ENCODE assay signal across 2 cellular contexts in the genomic region with DNA sequence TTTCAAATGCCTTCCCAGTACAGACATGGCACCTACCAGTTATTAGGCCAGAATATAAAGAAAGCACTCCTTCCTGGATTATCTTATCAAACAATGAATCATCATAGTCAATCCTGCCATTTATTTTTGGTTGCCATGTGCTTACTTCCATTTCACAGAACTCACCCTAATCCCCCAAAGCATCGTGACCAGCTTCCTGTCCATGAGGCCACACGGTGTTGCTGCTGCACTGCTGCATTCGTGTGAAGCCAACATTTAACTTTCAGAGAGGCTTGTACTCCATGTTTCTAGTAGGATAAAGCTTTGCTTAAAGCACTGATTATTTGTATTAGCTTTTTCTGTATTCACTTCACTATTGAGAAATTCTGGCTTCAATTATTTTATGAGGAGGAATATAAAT.
TF ChIP-seq lines count a peak whose summit lies in the region.

No MANE protein-coding gene starts in this region.

TF ChIP-seq in GM23338, 12 proteins besides CTCF, POLR2A, EP300 and RAD21 (continues in another document):
- TF ChIP-seq ZNF331 (CRISPR knock-in tag; IDR thresholded peaks at IDR 0.05; ENCODE audit: low read depth) (no peak), CREB1 (CRISPR knock-in tag; IDR thresholded peaks at IDR 0.05; ENCODE audit: low read depth) (no peak), STAT1 (IDR thresholded peaks at IDR 0.05; ENCODE audit: unreplicated experiment) (no peak), EZH2phosphoT487 (IDR thresholded peaks at IDR 0.05; ENCODE audit: unreplicated experiment) (no peak), NANOG (IDR thresholded peaks at IDR 0.05; ENCODE audit: borderline replicate concordance) (no peak), JUNB (IDR thresholded peaks at IDR 0.05; ENCODE audit: unreplicated experiment) (no peak), ETS1 (IDR thresholded peaks at IDR 0.05) (no peak), ZNF114 (CRISPR knock-in tag; IDR thresholded peaks at IDR 0.05) (no peak), REST (IDR thresholded peaks at IDR 0.05; ENCODE audit: unreplicated experiment) (no peak)
- TF ChIP-seq, protein P1, sequence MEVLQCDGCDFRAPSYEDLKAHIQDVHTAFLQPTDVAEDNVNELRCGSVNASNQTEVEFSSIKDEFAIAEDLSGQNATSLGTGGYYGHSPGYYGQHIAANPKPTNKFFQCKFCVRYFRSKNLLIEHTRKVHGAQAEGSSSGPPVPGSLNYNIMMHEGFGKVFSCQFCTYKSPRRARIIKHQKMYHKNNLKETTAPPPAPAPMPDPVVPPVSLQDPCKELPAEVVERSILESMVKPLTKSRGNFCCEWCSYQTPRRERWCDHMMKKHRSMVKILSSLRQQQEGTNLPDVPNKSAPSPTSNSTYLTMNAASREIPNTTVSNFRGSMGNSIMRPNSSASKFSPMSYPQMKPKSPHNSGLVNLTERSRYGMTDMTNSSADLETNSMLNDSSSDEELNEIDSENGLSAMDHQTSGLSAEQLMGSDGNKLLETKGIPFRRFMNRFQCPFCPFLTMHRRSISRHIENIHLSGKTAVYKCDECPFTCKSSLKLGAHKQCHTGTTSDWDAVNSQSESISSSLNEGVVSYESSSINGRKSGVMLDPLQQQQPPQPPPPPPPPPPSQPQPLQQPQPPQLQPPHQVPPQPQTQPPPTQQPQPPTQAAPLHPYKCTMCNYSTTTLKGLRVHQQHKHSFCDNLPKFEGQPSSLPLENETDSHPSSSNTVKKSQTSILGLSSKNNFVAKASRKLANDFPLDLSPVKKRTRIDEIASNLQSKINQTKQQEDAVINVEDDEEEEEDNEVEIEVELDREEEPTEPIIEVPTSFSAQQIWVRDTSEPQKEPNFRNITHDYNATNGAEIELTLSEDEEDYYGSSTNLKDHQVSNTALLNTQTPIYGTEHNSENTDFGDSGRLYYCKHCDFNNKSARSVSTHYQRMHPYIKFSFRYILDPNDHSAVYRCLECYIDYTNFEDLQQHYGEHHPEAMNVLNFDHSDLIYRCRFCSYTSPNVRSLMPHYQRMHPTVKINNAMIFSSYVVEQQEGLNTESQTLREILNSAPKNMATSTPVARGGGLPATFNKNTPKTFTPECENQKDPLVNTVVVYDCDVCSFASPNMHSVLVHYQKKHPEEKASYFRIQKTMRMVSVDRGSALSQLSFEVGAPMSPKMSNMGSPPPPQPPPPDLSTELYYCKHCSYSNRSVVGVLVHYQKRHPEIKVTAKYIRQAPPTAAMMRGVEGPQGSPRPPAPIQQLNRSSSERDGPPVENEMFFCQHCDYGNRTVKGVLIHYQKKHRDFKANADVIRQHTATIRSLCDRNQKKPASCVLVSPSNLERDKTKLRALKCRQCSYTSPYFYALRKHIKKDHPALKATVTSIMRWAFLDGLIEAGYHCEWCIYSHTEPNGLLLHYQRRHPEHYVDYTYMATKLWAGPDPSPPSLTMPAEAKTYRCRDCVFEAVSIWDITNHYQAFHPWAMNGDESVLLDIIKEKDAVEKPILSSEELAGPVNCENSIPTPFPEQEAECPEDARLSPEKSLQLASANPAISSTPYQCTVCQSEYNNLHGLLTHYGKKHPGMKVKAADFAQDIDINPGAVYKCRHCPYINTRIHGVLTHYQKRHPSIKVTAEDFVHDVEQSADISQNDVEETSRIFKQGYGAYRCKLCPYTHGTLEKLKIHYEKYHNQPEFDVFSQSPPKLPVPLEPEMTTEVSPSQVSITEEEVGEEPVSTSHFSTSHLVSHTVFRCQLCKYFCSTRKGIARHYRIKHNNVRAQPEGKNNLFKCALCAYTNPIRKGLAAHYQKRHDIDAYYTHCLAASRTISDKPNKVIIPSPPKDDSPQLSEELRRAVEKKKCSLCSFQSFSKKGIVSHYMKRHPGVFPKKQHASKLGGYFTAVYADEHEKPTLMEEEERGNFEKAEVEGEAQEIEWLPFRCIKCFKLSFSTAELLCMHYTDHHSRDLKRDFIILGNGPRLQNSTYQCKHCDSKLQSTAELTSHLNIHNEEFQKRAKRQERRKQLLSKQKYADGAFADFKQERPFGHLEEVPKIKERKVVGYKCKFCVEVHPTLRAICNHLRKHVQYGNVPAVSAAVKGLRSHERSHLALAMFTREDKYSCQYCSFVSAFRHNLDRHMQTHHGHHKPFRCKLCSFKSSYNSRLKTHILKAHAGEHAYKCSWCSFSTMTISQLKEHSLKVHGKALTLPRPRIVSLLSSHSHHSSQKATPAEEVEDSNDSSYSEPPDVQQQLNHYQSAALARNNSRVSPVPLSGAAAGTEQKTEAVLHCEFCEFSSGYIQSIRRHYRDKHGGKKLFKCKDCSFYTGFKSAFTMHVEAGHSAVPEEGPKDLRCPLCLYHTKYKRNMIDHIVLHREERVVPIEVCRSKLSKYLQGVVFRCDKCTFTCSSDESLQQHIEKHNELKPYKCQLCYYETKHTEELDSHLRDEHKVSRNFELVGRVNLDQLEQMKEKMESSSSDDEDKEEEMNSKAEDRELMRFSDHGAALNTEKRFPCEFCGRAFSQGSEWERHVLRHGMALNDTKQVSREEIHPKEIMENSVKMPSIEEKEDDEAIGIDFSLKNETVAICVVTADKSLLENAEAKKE (CRISPR knock-in tag; IDR thresholded peaks at IDR 0.05) = no peak

TF ChIP-seq in H1, 55 proteins besides CTCF, POLR2A, EP300 and RAD21:
- TF ChIP-seq CHD1 (IDR thresholded peaks at IDR 0.05; ENCODE audit: low read depth, low read length) (no peak), MAX (IDR thresholded peaks at IDR 0.05) (0 out of 2 replicates have a peak, but pooled peaks have one; percentile 25)
- TF ChIP-seq, protein P2, sequence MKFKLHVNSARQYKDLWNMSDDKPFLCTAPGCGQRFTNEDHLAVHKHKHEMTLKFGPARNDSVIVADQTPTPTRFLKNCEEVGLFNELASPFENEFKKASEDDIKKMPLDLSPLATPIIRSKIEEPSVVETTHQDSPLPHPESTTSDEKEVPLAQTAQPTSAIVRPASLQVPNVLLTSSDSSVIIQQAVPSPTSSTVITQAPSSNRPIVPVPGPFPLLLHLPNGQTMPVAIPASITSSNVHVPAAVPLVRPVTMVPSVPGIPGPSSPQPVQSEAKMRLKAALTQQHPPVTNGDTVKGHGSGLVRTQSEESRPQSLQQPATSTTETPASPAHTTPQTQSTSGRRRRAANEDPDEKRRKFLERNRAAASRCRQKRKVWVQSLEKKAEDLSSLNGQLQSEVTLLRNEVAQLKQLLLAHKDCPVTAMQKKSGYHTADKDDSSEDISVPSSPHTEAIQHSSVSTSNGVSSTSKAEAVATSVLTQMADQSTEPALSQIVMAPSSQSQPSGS (IDR thresholded peaks at IDR 0.05; ENCODE audit: low read length) = no peak
- TF ChIP-seq, protein P3, sequence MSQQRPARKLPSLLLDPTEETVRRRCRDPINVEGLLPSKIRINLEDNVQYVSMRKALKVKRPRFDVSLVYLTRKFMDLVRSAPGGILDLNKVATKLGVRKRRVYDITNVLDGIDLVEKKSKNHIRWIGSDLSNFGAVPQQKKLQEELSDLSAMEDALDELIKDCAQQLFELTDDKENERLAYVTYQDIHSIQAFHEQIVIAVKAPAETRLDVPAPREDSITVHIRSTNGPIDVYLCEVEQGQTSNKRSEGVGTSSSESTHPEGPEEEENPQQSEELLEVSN (IDR thresholded peaks at IDR 0.05) = 0 out of 2 replicates have a peak, but pooled peaks have one; percentile 23
